ENCODE assay signal across 27 cellular contexts in genomic region chr7:115779561-115779960, GRCh38.
A peak's percentile ranks its signal among the peaks of the same experiment; 100 is the strongest.
DNase-seq lines count a peak whose midpoint lies in the region; ATAC-seq and TF ChIP-seq lines count a peak whose summit lies in the region.
"Had no signal": no experiment of that assay in that cellular context is flagged by ENCODE, and none has a peak within 500 bp of the region (broad histone marks: within the 10 kb centered on the region; RNA-seq: fewer than 3 reads in every experiment).

No MANE protein-coding gene starts in this region.

- in situ Hi-C loops in ACHN (cut with HindIII; ENCODE audit: low pct_ligation_motif_present, low pct_unique_long_range_greater_than_20kb, low sequenced_read_pairs) (no loop called here), GM13976 (cut with MboI; ENCODE audit: low sequenced_read_pairs, unreplicated experiment) (no loop called here)

- no peak overlapping the region for H3K27ac Mint-ChIP-seq in WTC11
- H3K27ac Mint-ChIP-seq: activated CD8-positive, alpha-beta T cell treated with anti-CD3 and anti-CD28 coated beads, Interleukin-2, amount 10 ng/mL, durations not matched to agents 7 days and 5 days; activated naive CD8-positive, alpha-beta T cell; CD4-positive, alpha-beta T cell had no signal

- POLR2A ChIA-PET in WTC11 (lab: Charles Lee), result interaction anchor here (0.6 kb wide), 1 partner anchor 16 kb away, joined by 4 read pairs; no protein-coding TSS in a partner anchor

- H3K4me3 Mint-ChIP-seq in WTC11, result no peak overlapping the region
- H3K4me3 Mint-ChIP-seq: activated CD8-positive, alpha-beta T cell treated with anti-CD3 and anti-CD28 coated beads, Interleukin-2, amount 10 ng/mL, durations not matched to agents 7 days and 5 days; activated naive CD8-positive, alpha-beta T cell; CD4-positive, alpha-beta T cell; central memory CD8-positive, alpha-beta T cell had no signal

- H3K4me3 ChIP-seq in choroid plexus epithelial cell (ENCODE audit: low read depth, low read length), result no peak overlapping the region
- H3K4me3 ChIP-seq: ascending aorta, psoas muscle, SK-N-MC had no signal

- ATAC-seq in WTC11, result no peak
- ATAC-seq: activated CD8-positive, alpha-beta T cell treated with anti-CD3 and anti-CD28 coated beads, Interleukin-2, amount 10 ng/mL, durations not matched to agents 7 days and 5 days; left lobe of liver; psoas muscle had no signal

- H3K27me3 Mint-ChIP-seq in WTC11 (ENCODE audit: low read depth), result no peaks in the 10 kb centered on the region
- H3K27me3 Mint-ChIP-seq: activated naive CD8-positive, alpha-beta T cell; CD4-positive, alpha-beta T cell; central memory CD8-positive, alpha-beta T cell had no signal

- DNase-seq in ACHN, result peak; percentile 25
- DNase-seq in HT-29 (ENCODE audit: low spot score), result peak; percentile 1
- DNase-seq in choroid plexus epithelial cell (ENCODE audit: low read depth), result peak; percentile 2
- peak; percentile 6 for DNase-seq in kidney glomerular epithelial cell (lab: John Stamatoyannopoulos, UW)
- DNase-seq in GM13976 (ENCODE audit: low spot score), result no peak
- DNase-seq in NCI-H187 treated with DMSO at 0.1 percent for 48 hours (lab: John Stamatoyannopoulos, UW), result no peak
- no peak for DNase-seq in dermis blood vessel endothelial cell
- DNase-seq in WTC11 (ENCODE audit: low spot score), result no peak
- DNase-seq: 8988T; activated CD8-positive, alpha-beta T cell treated with anti-CD3 and anti-CD28 coated beads, Interleukin-2, amount 10 ng/mL, durations not matched to agents 7 days and 5 days; activated effector memory CD4-positive, alpha-beta T cell treated with Interleukin-2 at 50 U/mL for 16 hours; activated T-cell treated with anti-CD3 and anti-CD28 coated beads for 4 hours; AML-193; CD4-positive, alpha-beta T cell; DMS 273 treated with DMSO at 0.1 percent for 48 hours; mesendoderm; NCI-H1417; NCI-H345; NCI-H774; psoas muscle; stimulated activated CD4-positive, alpha-beta T cell treated with anti-CD3 and anti-CD28 coated beads, Interleukin-15, amount 100 ng/mL, for 24 hours; stimulated activated naive CD4-positive, alpha-beta T cell treated with Interleukin-2 at 50 U/mL for 16 hours had no signal

- CTCF ChIA-PET in WTC11 (lab: Charles Lee), result interaction anchor here (1.0 kb wide), 1 partner anchor 10 kb away, joined by 3 read pairs; no protein-coding TSS in a partner anchor

- H3K9me3 Mint-ChIP-seq in WTC11, result no peaks in the 10 kb centered on the region
- H3K9me3 Mint-ChIP-seq: CD4-positive, alpha-beta T cell; central memory CD8-positive, alpha-beta T cell had no signal

- no peaks in the 10 kb centered on the region for H3K36me3 Mint-ChIP-seq in WTC11
- H3K36me3 Mint-ChIP-seq: activated naive CD8-positive, alpha-beta T cell had no signal

- peaks cover 6% of the 10 kb centered on the region; the same call in 1 of the 2 replicates for H3K4me1 Mint-ChIP-seq in WTC11
- H3K4me1 Mint-ChIP-seq: central memory CD8-positive, alpha-beta T cell had no signal

- TF ChIP-seq CTCF in choroid plexus epithelial cell (conservative IDR thresholded peaks at IDR 0.05; ENCODE audit: low read depth, low read length) (no peak), GM13976 (IDR thresholded peaks at IDR 0.05; ENCODE audit: borderline replicate concordance, control extremely low read depth, extremely low read depth, insufficient read depth, missing control alignments) (no peak), WTC11 (IDR thresholded peaks at IDR 0.05) (no peak)

TF ChIP-seq in WTC11, 78 proteins besides CTCF, POLR2A, EP300 and RAD21:
- TF ChIP-seq ZBTB43 (CRISPR knock-in tag; IDR thresholded peaks at IDR 0.05) (no peak), MAX (CRISPR knock-in tag; IDR thresholded peaks at IDR 0.05) (no peak), GTF2I (CRISPR knock-in tag; conservative IDR thresholded peaks at IDR 0.05) (no peak), ZNF219 (CRISPR knock-in tag; IDR thresholded peaks at IDR 0.05; ENCODE audit: borderline replicate concordance) (no peak), GABPB1 (CRISPR knock-in tag; IDR thresholded peaks at IDR 0.05) (no peak), ATF6 (CRISPR knock-in tag; IDR thresholded peaks at IDR 0.05) (no peak)

Comparison
In these comparisons a context has a peak if more than half of its experiments do, and no peak if none do; other contexts are left out.
1. DNase-seq: peak in ACHN (single experiment), HT-29 (single experiment), choroid plexus epithelial cell (single experiment) and kidney glomerular epithelial cell (single experiment); none in GM13976 (single experiment), NCI-H187 treated with DMSO at 0.1 percent for 48 hours (single experiment), dermis blood vessel endothelial cell (single experiment) and WTC11 (single experiment).